2 cellular contexts compared by ENCODE assay signal in the genomic region with DNA sequence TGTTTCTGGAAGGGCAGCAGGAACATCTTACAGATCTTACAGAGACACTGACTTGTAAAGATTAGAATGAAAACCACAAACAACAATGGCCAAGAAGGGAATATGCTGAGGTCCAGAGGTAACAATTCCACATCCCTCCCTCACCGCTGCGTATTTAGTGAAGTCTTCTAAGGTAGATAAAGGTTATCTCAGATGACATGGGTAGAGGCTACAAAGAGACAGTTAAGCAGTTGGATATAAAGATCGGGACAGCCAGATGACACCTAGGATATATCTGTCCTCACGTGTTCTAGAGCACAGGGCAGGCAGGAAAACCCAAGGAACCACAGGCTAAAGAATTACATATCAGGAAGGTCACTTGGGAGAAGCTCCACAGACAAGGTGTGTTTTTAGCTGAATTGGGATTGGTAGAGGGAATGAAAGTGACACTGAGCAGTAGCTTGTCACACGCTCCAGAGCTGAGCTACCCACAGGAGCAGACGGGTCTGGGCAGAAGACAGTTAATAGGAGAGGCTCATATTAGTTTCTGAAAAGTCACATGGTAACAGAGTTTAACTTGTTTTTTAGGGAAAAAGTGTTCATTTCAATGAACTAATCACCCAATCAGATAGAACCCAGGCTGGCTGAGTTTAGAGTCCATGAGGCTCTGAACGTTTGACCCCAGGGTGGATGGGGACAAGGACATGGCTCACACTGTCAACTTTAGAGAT.
TF ChIP-seq lines count a peak whose summit lies in the region.

No MANE protein-coding gene starts in this region.

TF ChIP-seq in K562, 482 proteins besides CTCF, POLR2A, EP300 and RAD21:
- TF ChIP-seq BACH1 (tag; IDR thresholded peaks at IDR 0.05) (no peak), SIN3B (IDR thresholded peaks at IDR 0.05; ENCODE audit: low read depth) (no peak), KLF6 (CRISPR knock-in tag; IDR thresholded peaks at IDR 0.05; ENCODE audit: borderline replicate concordance) (no peak), CBFA2T3 (IDR thresholded peaks at IDR 0.05) (peak; percentile 62), CBFA2T2 (conservative IDR thresholded peaks at IDR 0.05) (peak; percentile 24; the same call in 1 of the 2 replicates), MAFF (IDR thresholded peaks at IDR 0.05; ENCODE audit: low read length) (no peak), ZNF384 (IDR thresholded peaks at IDR 0.05; ENCODE audit: low read depth, low read length) (no peak), ETV5 (CRISPR knock-in tag; IDR thresholded peaks at IDR 0.05; ENCODE audit: low read depth) (no peak), U2AF1 (optimal IDR thresholded peaks at IDR 0.05; ENCODE audit: low read depth, low read length) (no peak), TAL1 (IDR thresholded peaks at IDR 0.05) (no peak)

TF ChIP-seq in liver, 16 proteins besides CTCF, POLR2A, EP300 and RAD21:
- TF ChIP-seq, protein P1, sequence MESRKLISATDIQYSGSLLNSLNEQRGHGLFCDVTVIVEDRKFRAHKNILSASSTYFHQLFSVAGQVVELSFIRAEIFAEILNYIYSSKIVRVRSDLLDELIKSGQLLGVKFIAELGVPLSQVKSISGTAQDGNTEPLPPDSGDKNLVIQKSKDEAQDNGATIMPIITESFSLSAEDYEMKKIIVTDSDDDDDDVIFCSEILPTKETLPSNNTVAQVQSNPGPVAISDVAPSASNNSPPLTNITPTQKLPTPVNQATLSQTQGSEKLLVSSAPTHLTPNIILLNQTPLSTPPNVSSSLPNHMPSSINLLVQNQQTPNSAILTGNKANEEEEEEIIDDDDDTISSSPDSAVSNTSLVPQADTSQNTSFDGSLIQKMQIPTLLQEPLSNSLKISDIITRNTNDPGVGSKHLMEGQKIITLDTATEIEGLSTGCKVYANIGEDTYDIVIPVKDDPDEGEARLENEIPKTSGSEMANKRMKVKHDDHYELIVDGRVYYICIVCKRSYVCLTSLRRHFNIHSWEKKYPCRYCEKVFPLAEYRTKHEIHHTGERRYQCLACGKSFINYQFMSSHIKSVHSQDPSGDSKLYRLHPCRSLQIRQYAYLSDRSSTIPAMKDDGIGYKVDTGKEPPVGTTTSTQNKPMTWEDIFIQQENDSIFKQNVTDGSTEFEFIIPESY (IDR thresholded peaks at IDR 0.05): no peak
- no peak for TF ChIP-seq NR2F2 (IDR thresholded peaks at IDR 0.05)
- peak; percentile 38 for TF ChIP-seq HNF4G (IDR thresholded peaks at IDR 0.05)
- TF ChIP-seq JUND (IDR thresholded peaks at IDR 0.05): no peak
- no peak for TF ChIP-seq TAF1 (conservative IDR thresholded peaks at IDR 0.05)
- TF ChIP-seq FOXA2 (IDR thresholded peaks at IDR 0.05): no peak
- TF ChIP-seq GABPA (IDR thresholded peaks at IDR 0.05 in 1 of 2, conservative IDR thresholded peaks at IDR 0.05 in 1 of 2): no peak
- TF ChIP-seq HNF4A (conservative IDR thresholded peaks at IDR 0.05): peak; percentile 71 to 94
- TF ChIP-seq, protein P2, sequence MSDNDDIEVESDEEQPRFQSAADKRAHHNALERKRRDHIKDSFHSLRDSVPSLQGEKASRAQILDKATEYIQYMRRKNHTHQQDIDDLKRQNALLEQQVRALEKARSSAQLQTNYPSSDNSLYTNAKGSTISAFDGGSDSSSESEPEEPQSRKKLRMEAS (IDR thresholded peaks at IDR 0.05): no peak
- TF ChIP-seq EGR1 (IDR thresholded peaks at IDR 0.05; ENCODE audit: low read depth in 2 of 2): no peak
- TF ChIP-seq RXRA (IDR thresholded peaks at IDR 0.05): peak; percentile 48 to 78
